In the genomic region with DNA sequence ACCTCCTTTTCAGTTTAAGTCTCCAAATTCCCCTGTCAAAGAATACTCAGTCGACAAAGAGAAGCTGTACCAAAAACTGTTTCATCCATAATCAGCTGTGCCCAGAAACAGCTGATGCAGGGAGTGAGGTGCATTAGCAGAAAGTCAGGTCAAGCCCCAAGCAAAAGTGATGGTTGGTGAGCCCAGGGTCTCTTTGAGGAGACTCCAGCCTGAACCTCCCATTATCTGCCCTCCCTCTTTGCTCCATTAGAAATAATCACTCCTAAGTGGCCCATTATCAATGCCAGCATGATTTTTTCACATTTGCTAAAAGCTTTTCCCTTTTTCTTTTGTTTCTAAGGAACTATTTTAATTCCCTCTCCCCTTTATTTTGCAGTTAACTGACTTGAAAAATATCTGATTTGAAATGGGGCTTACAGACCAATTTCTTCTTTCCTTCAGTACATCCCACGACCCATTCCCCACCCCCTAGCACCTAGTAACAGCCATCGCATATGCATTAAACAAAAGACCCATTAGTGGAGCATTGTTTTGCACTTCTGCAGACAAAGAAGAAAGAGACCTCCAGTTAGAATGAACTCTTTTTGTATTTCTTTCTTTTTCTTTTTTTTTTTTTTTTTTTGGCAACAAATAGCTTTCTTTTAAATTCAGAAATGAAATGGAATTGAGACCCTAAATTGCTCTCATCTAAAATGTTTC, we compare ENCODE assay signal across 19 cellular contexts.
"Had no signal": no experiment of that assay in that cellular context is flagged by ENCODE, and none has a peak within 500 bp of the region (broad histone marks: within the 10 kb centered on the region; RNA-seq: fewer than 3 reads in every experiment).

No MANE protein-coding gene starts in this region.

- H3K36me3 Mint-ChIP-seq: activated naive CD8-positive, alpha-beta T cell treated with anti-CD3 and anti-CD28 coated beads, Interleukin-2, amount 10 ng/mL, durations not matched to agents 7 days and 5 days; naive thymus-derived CD8-positive, alpha-beta T cell; stimulated activated memory B cell treated with anti-CD40 and anti-IgM and Interleukin-4, amounts not matched to agents 10 μg/mL and 1 μg/mL and 100 μg/mL, for 72 hours had no signal

- H3K27ac Mint-ChIP-seq: activated CD4-positive, alpha-beta memory T cell treated with anti-CD3 and anti-CD28 coated beads, Interleukin-2, amount 10 ng/mL, durations not matched to agents 7 days and 5 days; activated CD4-positive, alpha-beta T cell treated with anti-CD3 and anti-CD28 coated beads, Interleukin-2, amount 10 ng/mL, durations not matched to agents 24 days and 14 days; activated naive CD4-positive, alpha-beta T cell treated with anti-CD3 and anti-CD28 coated beads for 36 hours; activated naive CD8-positive, alpha-beta T cell treated with anti-CD3 and anti-CD28 coated beads, Interleukin-2, amount 10 ng/mL, durations not matched to agents 7 days and 5 days; activated T-cell treated with anti-CD3 and anti-CD28 coated beads, Interleukin-2, amount 50 U/mL, for 72 hours; effector memory CD8-positive, alpha-beta T cell; naive thymus-derived CD8-positive, alpha-beta T cell; stimulated activated memory B cell treated with anti-CD40 and anti-IgM and Interleukin-4, amounts not matched to agents 10 μg/mL and 1 μg/mL and 100 μg/mL, for 72 hours had no signal

- H3K4me2 ChIP-seq: smooth muscle cell had no signal

- H3K36me3 ChIP-seq: colonic mucosa, esophagus muscularis mucosa, left ventricle myocardium inferior, sigmoid colon, transverse colon had no signal

- H3K27me3 Mint-ChIP-seq: activated CD4-positive, alpha-beta memory T cell treated with anti-CD3 and anti-CD28 coated beads, Interleukin-2, amount 10 ng/mL, durations not matched to agents 7 days and 5 days; activated CD4-positive, alpha-beta T cell treated with anti-CD3 and anti-CD28 coated beads, Interleukin-2, amount 10 ng/mL, durations not matched to agents 24 days and 14 days; activated naive CD8-positive, alpha-beta T cell treated with anti-CD3 and anti-CD28 coated beads, Interleukin-2, amount 10 ng/mL, durations not matched to agents 7 days and 5 days; effector memory CD8-positive, alpha-beta T cell; naive thymus-derived CD8-positive, alpha-beta T cell; stimulated activated memory B cell treated with anti-CD40 and anti-IgM and Interleukin-4, amounts not matched to agents 10 μg/mL and 1 μg/mL and 100 μg/mL, for 72 hours had no signal

- H3K4me1 ChIP-seq: colonic mucosa, esophagus muscularis mucosa, left ventricle myocardium inferior, sigmoid colon, transverse colon had no signal

- DNase-seq: activated CD4-positive, alpha-beta memory T cell treated with anti-CD3 and anti-CD28 coated beads, Interleukin-2, amount 10 ng/mL, durations not matched to agents 7 days and 5 days; activated CD4-positive, alpha-beta T cell treated with anti-CD3 and anti-CD28 coated beads, Interleukin-2, amount 10 ng/mL, durations not matched to agents 24 days and 14 days; activated effector memory CD4-positive, alpha-beta T cell treated with Interleukin-2 at 50 U/mL for 16 hours; activated naive CD4-positive, alpha-beta T cell treated with anti-CD3 and anti-CD28 coated beads for 36 hours; activated naive CD8-positive, alpha-beta T cell treated with anti-CD3 and anti-CD28 coated beads, Interleukin-2, amount 10 ng/mL, durations not matched to agents 7 days and 5 days; activated T-cell treated with anti-CD3 and anti-CD28 coated beads, Interleukin-2, amount 50 U/mL, for 72 hours; amygdala; colonic mucosa; dorsolateral prefrontal cortex; effector memory CD8-positive, alpha-beta T cell; head of caudate nucleus; left ventricle myocardium inferior; naive thymus-derived CD8-positive, alpha-beta T cell; sigmoid colon; stimulated activated CD4-positive, alpha-beta T cell treated with anti-CD3 and anti-CD28 coated beads, Interleukin-15, amount 100 ng/mL, for 24 hours; transverse colon had no signal

- H3K4me1 Mint-ChIP-seq: activated CD4-positive, alpha-beta memory T cell treated with anti-CD3 and anti-CD28 coated beads, Interleukin-2, amount 10 ng/mL, durations not matched to agents 7 days and 5 days; activated CD4-positive, alpha-beta T cell treated with anti-CD3 and anti-CD28 coated beads, Interleukin-2, amount 10 ng/mL, durations not matched to agents 24 days and 14 days; activated naive CD8-positive, alpha-beta T cell treated with anti-CD3 and anti-CD28 coated beads, Interleukin-2, amount 10 ng/mL, durations not matched to agents 7 days and 5 days; naive thymus-derived CD8-positive, alpha-beta T cell; stimulated activated memory B cell treated with anti-CD40 and anti-IgM and Interleukin-4, amounts not matched to agents 10 μg/mL and 1 μg/mL and 100 μg/mL, for 72 hours had no signal

- H3K9me3 Mint-ChIP-seq: activated CD4-positive, alpha-beta memory T cell treated with anti-CD3 and anti-CD28 coated beads, Interleukin-2, amount 10 ng/mL, durations not matched to agents 7 days and 5 days; activated CD4-positive, alpha-beta T cell treated with anti-CD3 and anti-CD28 coated beads, Interleukin-2, amount 10 ng/mL, durations not matched to agents 24 days and 14 days; activated naive CD8-positive, alpha-beta T cell treated with anti-CD3 and anti-CD28 coated beads, Interleukin-2, amount 10 ng/mL, durations not matched to agents 7 days and 5 days had no signal

- H3K4me3 Mint-ChIP-seq: activated CD4-positive, alpha-beta memory T cell treated with anti-CD3 and anti-CD28 coated beads, Interleukin-2, amount 10 ng/mL, durations not matched to agents 7 days and 5 days; activated CD4-positive, alpha-beta T cell treated with anti-CD3 and anti-CD28 coated beads, Interleukin-2, amount 10 ng/mL, durations not matched to agents 24 days and 14 days; activated naive CD4-positive, alpha-beta T cell treated with anti-CD3 and anti-CD28 coated beads for 36 hours; activated naive CD8-positive, alpha-beta T cell treated with anti-CD3 and anti-CD28 coated beads, Interleukin-2, amount 10 ng/mL, durations not matched to agents 7 days and 5 days; activated T-cell treated with anti-CD3 and anti-CD28 coated beads, Interleukin-2, amount 50 U/mL, for 72 hours; effector memory CD8-positive, alpha-beta T cell; naive thymus-derived CD8-positive, alpha-beta T cell; stimulated activated memory B cell treated with anti-CD40 and anti-IgM and Interleukin-4, amounts not matched to agents 10 μg/mL and 1 μg/mL and 100 μg/mL, for 72 hours had no signal

- ATAC-seq: activated T-cell treated with anti-CD3 and anti-CD28 coated beads, Interleukin-2, amount 50 U/mL, for 72 hours; effector memory CD8-positive, alpha-beta T cell; naive thymus-derived CD8-positive, alpha-beta T cell; stimulated activated memory B cell treated with anti-CD40 and anti-IgM and Interleukin-4, amounts not matched to agents 10 μg/mL and 1 μg/mL and 100 μg/mL, for 72 hours had no signal

- H3K27me3 ChIP-seq: colonic mucosa, dorsolateral prefrontal cortex, esophagus muscularis mucosa, sigmoid colon, transverse colon had no signal

- H3K4me3 ChIP-seq: colonic mucosa, dorsolateral prefrontal cortex, esophagus muscularis mucosa, left ventricle myocardium inferior, sigmoid colon, smooth muscle cell, transverse colon had no signal

- H3K9me3 ChIP-seq: colonic mucosa, esophagus muscularis mucosa, left ventricle myocardium inferior, sigmoid colon, transverse colon had no signal

- H3K27ac ChIP-seq: colonic mucosa, dorsolateral prefrontal cortex, esophagus muscularis mucosa, left ventricle myocardium inferior, sigmoid colon, transverse colon had no signal
